20 cellular contexts compared by ENCODE assay signal in the genomic region with DNA sequence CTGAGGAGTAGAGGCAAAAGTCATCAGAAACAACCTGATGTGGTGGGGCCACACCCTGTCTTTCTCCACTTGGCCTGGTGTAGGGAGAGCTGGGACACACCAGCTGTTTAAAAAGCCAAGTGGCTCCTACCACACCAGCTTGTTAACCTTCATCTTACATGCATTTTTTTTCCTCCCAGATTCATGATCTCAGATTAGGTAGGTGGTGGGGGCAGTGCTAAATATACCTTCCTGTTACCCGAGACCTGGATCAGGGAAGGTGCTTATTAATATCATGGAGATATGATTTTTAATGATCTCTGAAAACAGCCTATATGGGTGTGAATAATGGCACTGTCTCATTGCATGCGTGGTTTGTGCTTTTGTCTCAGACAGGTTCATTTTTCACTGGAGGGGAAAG.
"Had no signal": no experiment of that assay in that cellular context is flagged by ENCODE, and none has a peak within 500 bp of the region (broad histone marks: within the 10 kb centered on the region; RNA-seq: fewer than 3 reads in every experiment).

No MANE protein-coding gene starts in this region.

- DNase-seq: activated CD4-positive, alpha-beta memory T cell treated with anti-CD3 and anti-CD28 coated beads for 36 hours; activated CD4-positive, alpha-beta T cell treated with anti-CD3 and anti-CD28 coated beads, Interleukin-2, amount 10 ng/mL, durations not matched to agents 24 days and 14 days; activated CD4-positive, CD25-positive, alpha-beta regulatory T cell treated with anti-CD3 and anti-CD28 coated beads, Interleukin-2, amount 50 U/mL, for 72 hours; activated T-cell treated with anti-CD3 and anti-CD28 coated beads, Interleukin-2, amount 50 U/mL, for 4 hours; central memory CD4-positive, alpha-beta T cell; hippocampal formation; left cardiac atrium; left ventricle myocardium superior; pancreas; right cardiac atrium; stimulated activated CD4-positive, alpha-beta T cell treated with anti-CD3 and anti-CD28 coated beads, Interleukin-2, amount 100 ng/mL, for 48 hours; substantia nigra; T-helper 9 cell; upper lobe of left lung; WERI-Rb-1 had no signal

- H3K4me1 Mint-ChIP-seq: activated CD4-positive, alpha-beta T cell treated with anti-CD3 and anti-CD28 coated beads, Interleukin-2, amount 10 ng/mL, durations not matched to agents 24 days and 14 days; activated T-helper 17 cell treated with anti-CD3 and anti-CD28 coated beads, Interleukin-2, amount 50 U/mL, for 72 hours had no signal

- H3K36me3 Mint-ChIP-seq: activated CD4-positive, alpha-beta memory T cell treated with anti-CD3 and anti-CD28 coated beads for 36 hours; activated naive CD4-positive, alpha-beta T cell treated with anti-CD3 and anti-CD28 coated beads, Interleukin-2, amount 50 U/mL, for 72 hours had no signal

- H3K4me3 Mint-ChIP-seq: activated CD4-positive, alpha-beta memory T cell treated with anti-CD3 and anti-CD28 coated beads for 36 hours; activated CD4-positive, alpha-beta T cell treated with anti-CD3 and anti-CD28 coated beads, Interleukin-2, amount 10 ng/mL, durations not matched to agents 24 days and 14 days; activated T-cell treated with anti-CD3 and anti-CD28 coated beads, Interleukin-2, amount 50 U/mL, for 4 hours; activated T-helper 17 cell treated with anti-CD3 and anti-CD28 coated beads, Interleukin-2, amount 50 U/mL, for 72 hours; stimulated activated naive CD8-positive, alpha-beta T cell treated with anti-CD3 and anti-CD28 coated beads, Interleukin-15, Interleukin-2, amounts not matched to agents 100 ng/mL and 50 ng/mL, for 24 hours had no signal

- H3K9me3 Mint-ChIP-seq: activated CD4-positive, alpha-beta memory T cell treated with anti-CD3 and anti-CD28 coated beads for 36 hours; activated CD4-positive, alpha-beta T cell treated with anti-CD3 and anti-CD28 coated beads, Interleukin-2, amount 10 ng/mL, durations not matched to agents 24 days and 14 days; activated naive CD4-positive, alpha-beta T cell treated with anti-CD3 and anti-CD28 coated beads, Interleukin-2, amount 50 U/mL, for 72 hours; activated T-cell treated with anti-CD3 and anti-CD28 coated beads, Interleukin-2, amount 50 U/mL, for 4 hours; activated T-helper 17 cell treated with anti-CD3 and anti-CD28 coated beads, Interleukin-2, amount 50 U/mL, for 72 hours; nephron progenitor cell; stimulated activated naive CD8-positive, alpha-beta T cell treated with anti-CD3 and anti-CD28 coated beads, Interleukin-15, Interleukin-2, amounts not matched to agents 100 ng/mL and 50 ng/mL, for 24 hours had no signal

- ATAC-seq: activated naive CD4-positive, alpha-beta T cell treated with anti-CD3 and anti-CD28 coated beads, Interleukin-2, amount 50 U/mL, for 72 hours; activated T-cell treated with anti-CD3 and anti-CD28 coated beads, Interleukin-2, amount 50 U/mL, for 4 hours; activated T-helper 17 cell treated with anti-CD3 and anti-CD28 coated beads, Interleukin-2, amount 50 U/mL, for 72 hours; gastroesophageal sphincter; left cardiac atrium; left ventricle myocardium superior; pancreas; right cardiac atrium had no signal

- H3K27me3 Mint-ChIP-seq: activated CD4-positive, alpha-beta memory T cell treated with anti-CD3 and anti-CD28 coated beads for 36 hours; stimulated activated naive CD8-positive, alpha-beta T cell treated with anti-CD3 and anti-CD28 coated beads, Interleukin-15, Interleukin-2, amounts not matched to agents 100 ng/mL and 50 ng/mL, for 24 hours had no signal

- H3K27ac Mint-ChIP-seq: activated CD4-positive, alpha-beta memory T cell treated with anti-CD3 and anti-CD28 coated beads for 36 hours; activated CD4-positive, alpha-beta T cell treated with anti-CD3 and anti-CD28 coated beads, Interleukin-2, amount 10 ng/mL, durations not matched to agents 24 days and 14 days; activated naive CD4-positive, alpha-beta T cell treated with anti-CD3 and anti-CD28 coated beads, Interleukin-2, amount 50 U/mL, for 72 hours; activated T-helper 17 cell treated with anti-CD3 and anti-CD28 coated beads, Interleukin-2, amount 50 U/mL, for 72 hours; stimulated activated naive CD8-positive, alpha-beta T cell treated with anti-CD3 and anti-CD28 coated beads, Interleukin-15, Interleukin-2, amounts not matched to agents 100 ng/mL and 50 ng/mL, for 24 hours had no signal
